ENCODE assay signal across 1 cellular context in the genomic region with DNA sequence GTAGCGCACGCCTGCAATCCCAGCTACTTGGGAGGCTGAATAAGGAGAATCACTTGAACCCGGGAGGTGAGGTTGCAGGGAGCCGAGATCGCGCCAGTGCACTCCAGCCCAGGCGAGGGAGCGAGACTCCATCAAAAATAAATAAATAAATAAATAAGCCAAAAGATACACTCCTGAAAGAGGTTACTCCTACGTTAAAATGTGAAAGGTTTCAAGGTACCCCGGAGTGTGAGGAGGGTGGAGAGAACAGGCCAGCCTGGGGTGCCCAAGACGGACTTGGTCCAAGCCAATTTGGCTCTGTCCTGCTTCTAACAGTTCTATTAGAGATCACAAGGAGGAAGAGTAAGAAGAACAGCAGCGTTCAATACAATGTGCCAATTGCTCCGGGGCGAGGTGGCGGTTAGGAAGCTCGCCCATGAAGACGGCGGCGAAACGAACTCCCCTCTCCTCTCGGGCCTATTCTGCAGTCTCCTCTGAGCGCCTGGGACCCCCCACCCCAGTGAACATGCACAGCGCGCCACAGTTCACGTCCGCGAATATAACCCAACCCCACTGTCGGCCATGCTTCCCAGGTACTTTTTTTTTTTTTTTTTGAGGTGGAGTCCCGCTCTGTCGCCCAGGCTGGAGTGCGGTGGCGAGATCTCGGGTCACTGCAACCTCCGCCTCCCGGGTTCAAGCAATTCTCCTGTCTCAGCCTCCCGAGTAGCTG.
TF ChIP-seq lines count a peak whose summit lies in the region.

No MANE protein-coding gene starts in this region.

TF ChIP-seq in HCT116, 20 proteins besides CTCF, POLR2A, EP300 and RAD21 (continued from another document):
- TF ChIP-seq, protein P1, sequence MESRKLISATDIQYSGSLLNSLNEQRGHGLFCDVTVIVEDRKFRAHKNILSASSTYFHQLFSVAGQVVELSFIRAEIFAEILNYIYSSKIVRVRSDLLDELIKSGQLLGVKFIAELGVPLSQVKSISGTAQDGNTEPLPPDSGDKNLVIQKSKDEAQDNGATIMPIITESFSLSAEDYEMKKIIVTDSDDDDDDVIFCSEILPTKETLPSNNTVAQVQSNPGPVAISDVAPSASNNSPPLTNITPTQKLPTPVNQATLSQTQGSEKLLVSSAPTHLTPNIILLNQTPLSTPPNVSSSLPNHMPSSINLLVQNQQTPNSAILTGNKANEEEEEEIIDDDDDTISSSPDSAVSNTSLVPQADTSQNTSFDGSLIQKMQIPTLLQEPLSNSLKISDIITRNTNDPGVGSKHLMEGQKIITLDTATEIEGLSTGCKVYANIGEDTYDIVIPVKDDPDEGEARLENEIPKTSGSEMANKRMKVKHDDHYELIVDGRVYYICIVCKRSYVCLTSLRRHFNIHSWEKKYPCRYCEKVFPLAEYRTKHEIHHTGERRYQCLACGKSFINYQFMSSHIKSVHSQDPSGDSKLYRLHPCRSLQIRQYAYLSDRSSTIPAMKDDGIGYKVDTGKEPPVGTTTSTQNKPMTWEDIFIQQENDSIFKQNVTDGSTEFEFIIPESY (IDR thresholded peaks at IDR 0.05; ENCODE audit: extremely low read depth, insufficient replicate concordance, low read length) = no peak
- no peak for TF ChIP-seq EGR1 (IDR thresholded peaks at IDR 0.05; ENCODE audit: low read depth)
